In genomic region chr4:158856852-158857251, GRCh38 we compare ENCODE assay signal across 8 cellular contexts.
DNase-seq lines count a peak whose midpoint lies in the region; ATAC-seq and TF ChIP-seq lines count a peak whose summit lies in the region.

No MANE protein-coding gene starts in this region.

- WGBS in mesenchymal stem cell = 53% methylated on average over 2 of the region's 2 CpGs

- H4K8ac ChIP-seq in mesenchymal stem cell (ENCODE audit: low read length) = no peak overlapping the region

- ATAC-seq in GM19467 (IDR thresholded peaks at IDR 0.05; ENCODE audit: unreplicated experiment) (peak; percentile 46), HG03565 (IDR thresholded peaks at IDR 0.05; ENCODE audit: unreplicated experiment) (peak; percentile 55)

- no peak overlapping the region for H2BK15ac ChIP-seq in mesenchymal stem cell (ENCODE audit: low read depth, poor library complexity, severe bottlenecking)

- H4K20me1 ChIP-seq in OCI-LY3 (ENCODE audit: insufficient read depth, low read length) = no peaks in the 10 kb centered on the region

- H3K27me3 ChIP-seq in OCI-LY3 (ENCODE audit: low read depth, low read length) (peaks cover 82% of the 10 kb centered on the region), dorsolateral prefrontal cortex (no peaks in the 10 kb centered on the region), mesenchymal stem cell (ENCODE audit: control insufficient read depth in 1 of 2, insufficient read depth in 1 of 2, low read length in 2 of 2) (no peaks in the 10 kb centered on the region)

- H3K4ac ChIP-seq in mesenchymal stem cell (ENCODE audit: low read depth in 1 of 2, low read length in 2 of 2) = no peak overlapping the region

- no peaks in the 10 kb centered on the region for H3K79me2 ChIP-seq in OCI-LY3 (ENCODE audit: low read length)

- no peak overlapping the region for H2AFZ ChIP-seq in OCI-LY3 (ENCODE audit: low read depth, low read length)
- H2AFZ ChIP-seq in mesenchymal stem cell (ENCODE audit: low read depth, low read length) = no peak overlapping the region

- H3K9ac ChIP-seq in OCI-LY3 (ENCODE audit: low read length) (no peak overlapping the region), mesenchymal stem cell (ENCODE audit: low read length) (no peak overlapping the region)

- no peaks in the 10 kb centered on the region for H3K79me1 ChIP-seq in mesenchymal stem cell (replicated peaks; ENCODE audit: low read length, poor library complexity, severe bottlenecking)

- H3K4me2 ChIP-seq in OCI-LY3 (ENCODE audit: low read length) (no peak overlapping the region), mesenchymal stem cell (ENCODE audit: low read length, poor library complexity, severe bottlenecking) (no peak overlapping the region)

- no peak overlapping the region for H4K91ac ChIP-seq in mesenchymal stem cell (ENCODE audit: low read length)

- H3K9me3 ChIP-seq in OCI-LY3 (ENCODE audit: insufficient read depth, low read length) (no peaks in the 10 kb centered on the region), mesenchymal stem cell (ENCODE audit: control insufficient read depth, low read length) (no peaks in the 10 kb centered on the region)

- no peak overlapping the region for H3K4me3 ChIP-seq in OCI-LY3 (ENCODE audit: low read length)
- no peak overlapping the region for H3K4me3 ChIP-seq in dorsolateral prefrontal cortex
- no peak overlapping the region for H3K4me3 ChIP-seq in mesenchymal stem cell (ENCODE audit: insufficient read depth in 1 of 2, low read depth in 1 of 2, low read length in 2 of 2)

- H3K27ac ChIP-seq in OCI-LY3 (ENCODE audit: low read length) (no peak overlapping the region), dorsolateral prefrontal cortex (peak overlapping the region in 6 of 59 donors; percentile 7 to 59 (median 35)), mesenchymal stem cell (ENCODE audit: low read length, poor library complexity, severe bottlenecking) (no peak overlapping the region)

- no peak overlapping the region for H2BK120ac ChIP-seq in mesenchymal stem cell (ENCODE audit: low read depth, low read length)

- DNase-seq in DMS153 treated with DMSO at 0.1 percent for 48 hours (lab: John Stamatoyannopoulos, UW; ENCODE audit: unreplicated experiment) = peak; percentile 71
- DNase-seq in dorsolateral prefrontal cortex = no peak
- peak; percentile 59 for DNase-seq in mesenchymal stem cell
- no peak for DNase-seq in hypothalamus (lab: John Stamatoyannopoulos, UW)
- DNase-seq in activated CD4-positive, alpha-beta T cell treated with anti-CD3 and anti-CD28 coated beads, Interleukin-2, amount 50 U/mL, for 1 hour = no peak

- H2BK12ac ChIP-seq in mesenchymal stem cell (ENCODE audit: low read length in 2 of 2) = no peak overlapping the region

- no peak overlapping the region for H2AK5ac ChIP-seq in mesenchymal stem cell (ENCODE audit: low read length, severe bottlenecking)

- H2BK5ac ChIP-seq in mesenchymal stem cell (ENCODE audit: low read depth, low read length, poor library complexity, severe bottlenecking) = no peak overlapping the region

- H3K4me1 ChIP-seq in OCI-LY3 (ENCODE audit: low read length) (0 out of 2 replicates have a peak, but pooled peaks cover 3% of the 10 kb centered on the region), mesenchymal stem cell (ENCODE audit: control insufficient read depth, insufficient read depth, low read depth, low read length) (no peaks in the 10 kb centered on the region)

- no peaks in the 10 kb centered on the region for H3K36me3 ChIP-seq in OCI-LY3 (replicated peaks; ENCODE audit: low read depth, low read length)
- peaks cover 4 to 57% of the 10 kb centered on the region in 2 experiments for H3K36me3 ChIP-seq in mesenchymal stem cell (ENCODE audit: control insufficient read depth in 1 of 2, insufficient read depth in 2 of 2, low read depth in 1 of 2, low read length in 2 of 2)

- no peak overlapping the region for H3K18ac ChIP-seq in mesenchymal stem cell (ENCODE audit: low read depth in 1 of 2, low read length in 2 of 2)

- H3K14ac ChIP-seq in mesenchymal stem cell (ENCODE audit: low read length in 2 of 2) = no peak overlapping the region

- intact Hi-C loops in dorsolateral prefrontal cortex (cut with DNase I) = loop anchor here (2.0 to 5.0 kb wide), 3 partner anchors 318 to 345 kb away; no protein-coding TSS in a partner anchor

- H3K23ac ChIP-seq in mesenchymal stem cell (ENCODE audit: low read length in 2 of 2) = no peak overlapping the region

- peak; percentile 89 for TF ChIP-seq CTCF in OCI-LY3 (IDR thresholded peaks at IDR 0.05; ENCODE audit: low read depth, low read length)
- TF ChIP-seq CTCF in dorsolateral prefrontal cortex (IDR thresholded peaks at IDR 0.05 in 54 of 56, conservative IDR thresholded peaks at IDR 0.05 in 2 of 56; ENCODE audit: low read depth in 1 of 56, partially characterized antibody in 56 of 56) = peak; percentile 42 to 80 (median 64)

Comparison
In these comparisons a context has a peak if more than half of its experiments do, and no peak if none do; other contexts are left out.
1. DNase-seq: peak in DMS153 treated with DMSO at 0.1 percent for 48 hours (single experiment) and mesenchymal stem cell (single experiment); none in dorsolateral prefrontal cortex (0 of 10), hypothalamus (0 of 51) and activated CD4-positive, alpha-beta T cell treated with anti-CD3 and anti-CD28 coated beads, Interleukin-2, amount 50 U/mL, for 1 hour (single experiment).